1 cellular context compared by ENCODE assay signal in the genomic region with DNA sequence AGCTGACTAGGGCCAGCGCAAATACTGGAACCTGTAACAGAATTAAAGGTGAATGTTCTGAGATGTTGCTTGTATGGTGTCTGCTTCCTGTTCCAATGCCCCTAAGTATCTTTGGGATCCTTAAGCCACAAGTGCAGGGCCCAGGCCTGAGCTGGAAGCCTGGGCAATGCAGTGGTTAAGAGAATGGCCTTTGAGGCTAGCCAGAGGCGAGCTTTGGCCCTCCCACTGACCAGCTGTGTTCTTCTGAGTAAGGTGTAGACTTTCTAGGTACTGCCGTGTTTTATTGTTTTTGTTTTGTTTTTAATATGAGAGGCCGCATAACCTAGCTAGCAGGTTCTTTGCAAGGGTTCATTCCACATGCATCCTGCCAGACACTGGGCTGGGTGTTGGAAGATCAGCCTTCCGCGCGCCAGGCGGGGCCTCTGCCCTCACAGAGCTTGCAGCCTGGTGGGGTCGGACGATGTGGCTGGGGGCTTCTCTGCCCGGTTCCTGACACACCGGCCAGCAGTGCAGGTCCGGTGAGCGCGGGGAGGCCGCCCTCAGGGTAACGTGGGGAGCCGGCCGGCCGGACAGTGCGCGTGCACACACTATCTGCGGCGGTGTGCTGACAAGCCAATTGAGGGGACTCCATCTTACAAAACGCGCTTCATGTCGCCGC.
A peak's percentile ranks its signal among the peaks of the same experiment; 100 is the strongest.
TF ChIP-seq lines count a peak whose summit lies in the region.

No MANE protein-coding gene starts in this region.

TF ChIP-seq in HepG2, 621 proteins besides CTCF, POLR2A, EP300 and RAD21 (continued from another document and continues in another):
- TF ChIP-seq, protein P1, sequence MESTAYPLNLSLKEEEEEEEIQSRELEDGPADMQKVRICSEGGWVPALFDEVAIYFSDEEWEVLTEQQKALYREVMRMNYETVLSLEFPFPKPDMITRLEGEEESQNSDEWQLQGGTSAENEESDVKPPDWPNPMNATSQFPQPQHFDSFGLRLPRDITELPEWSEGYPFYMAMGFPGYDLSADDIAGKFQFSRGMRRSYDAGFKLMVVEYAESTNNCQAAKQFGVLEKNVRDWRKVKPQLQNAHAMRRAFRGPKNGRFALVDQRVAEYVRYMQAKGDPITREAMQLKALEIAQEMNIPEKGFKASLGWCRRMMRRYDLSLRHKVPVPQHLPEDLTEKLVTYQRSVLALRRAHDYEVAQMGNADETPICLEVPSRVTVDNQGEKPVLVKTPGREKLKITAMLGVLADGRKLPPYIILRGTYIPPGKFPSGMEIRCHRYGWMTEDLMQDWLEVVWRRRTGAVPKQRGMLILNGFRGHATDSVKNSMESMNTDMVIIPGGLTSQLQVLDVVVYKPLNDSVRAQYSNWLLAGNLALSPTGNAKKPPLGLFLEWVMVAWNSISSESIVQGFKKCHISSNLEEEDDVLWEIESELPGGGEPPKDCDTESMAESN (CRISPR knock-in tag; conservative IDR thresholded peaks at IDR 0.05): no peak
- no peak for TF ChIP-seq TCF12 (IDR thresholded peaks at IDR 0.05)
- TF ChIP-seq TCF12 (CRISPR knock-in tag; IDR thresholded peaks at IDR 0.05): 0 out of 2 replicates have a peak, but pooled peaks have one; percentile 3
- 0 out of 2 replicates have a peak, but pooled peaks have one; percentile 40 for TF ChIP-seq ZNF737 (CRISPR knock-in tag; IDR thresholded peaks at IDR 0.05; ENCODE audit: borderline replicate concordance)
- 0 out of 2 replicates have a peak, but pooled peaks have one; percentile 49 for TF ChIP-seq CHD4 (IDR thresholded peaks at IDR 0.05; ENCODE audit: borderline replicate concordance, low read length)
- no peak for TF ChIP-seq ZNF510 (CRISPR knock-in tag; IDR thresholded peaks at IDR 0.05; ENCODE audit: low read depth)
- peak; percentile 69; the same call in 1 of the 2 replicates for TF ChIP-seq ZNF572 (CRISPR knock-in tag; IDR thresholded peaks at IDR 0.05)
- TF ChIP-seq, protein P2, sequence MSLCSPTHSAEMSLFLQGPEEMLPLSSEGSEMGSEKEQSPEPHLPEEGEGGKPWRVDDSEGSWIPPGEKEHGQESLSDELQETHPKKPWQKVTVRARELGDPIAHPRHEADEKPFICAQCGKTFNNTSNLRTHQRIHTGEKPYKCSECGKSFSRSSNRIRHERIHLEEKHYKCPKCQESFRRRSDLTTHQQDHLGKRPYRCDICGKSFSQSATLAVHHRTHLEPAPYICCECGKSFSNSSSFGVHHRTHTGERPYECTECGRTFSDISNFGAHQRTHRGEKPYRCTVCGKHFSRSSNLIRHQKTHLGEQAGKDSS (CRISPR knock-in tag; IDR thresholded peaks at IDR 0.05; ENCODE audit: borderline replicate concordance, low read depth): no peak
- TF ChIP-seq, protein P3, sequence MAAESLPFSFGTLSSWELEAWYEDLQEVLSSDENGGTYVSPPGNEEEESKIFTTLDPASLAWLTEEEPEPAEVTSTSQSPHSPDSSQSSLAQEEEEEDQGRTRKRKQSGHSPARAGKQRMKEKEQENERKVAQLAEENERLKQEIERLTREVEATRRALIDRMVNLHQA (CRISPR knock-in tag; IDR thresholded peaks at IDR 0.05): no peak
- TF ChIP-seq, protein P4, sequence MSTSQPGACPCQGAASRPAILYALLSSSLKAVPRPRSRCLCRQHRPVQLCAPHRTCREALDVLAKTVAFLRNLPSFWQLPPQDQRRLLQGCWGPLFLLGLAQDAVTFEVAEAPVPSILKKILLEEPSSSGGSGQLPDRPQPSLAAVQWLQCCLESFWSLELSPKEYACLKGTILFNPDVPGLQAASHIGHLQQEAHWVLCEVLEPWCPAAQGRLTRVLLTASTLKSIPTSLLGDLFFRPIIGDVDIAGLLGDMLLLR (CRISPR knock-in tag; IDR thresholded peaks at IDR 0.05): no peak
- TF ChIP-seq ZNF766 (CRISPR knock-in tag; IDR thresholded peaks at IDR 0.05; ENCODE audit: borderline replicate concordance): peak; percentile 26; the same call in 1 of the 2 replicates
- TF ChIP-seq ZNF292 (CRISPR knock-in tag; IDR thresholded peaks at IDR 0.05; ENCODE audit: borderline replicate concordance, low read depth): no peak
- TF ChIP-seq, protein P5, sequence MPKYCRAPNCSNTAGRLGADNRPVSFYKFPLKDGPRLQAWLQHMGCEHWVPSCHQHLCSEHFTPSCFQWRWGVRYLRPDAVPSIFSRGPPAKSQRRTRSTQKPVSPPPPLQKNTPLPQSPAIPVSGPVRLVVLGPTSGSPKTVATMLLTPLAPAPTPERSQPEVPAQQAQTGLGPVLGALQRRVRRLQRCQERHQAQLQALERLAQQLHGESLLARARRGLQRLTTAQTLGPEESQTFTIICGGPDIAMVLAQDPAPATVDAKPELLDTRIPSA (CRISPR knock-in tag; IDR thresholded peaks at IDR 0.05; ENCODE audit: borderline replicate concordance): 0 out of 2 replicates have a peak, but pooled peaks have one; percentile 52
- no peak for TF ChIP-seq RBM22 (optimal IDR thresholded peaks at IDR 0.05; ENCODE audit: low read length)
- TF ChIP-seq, protein P6, sequence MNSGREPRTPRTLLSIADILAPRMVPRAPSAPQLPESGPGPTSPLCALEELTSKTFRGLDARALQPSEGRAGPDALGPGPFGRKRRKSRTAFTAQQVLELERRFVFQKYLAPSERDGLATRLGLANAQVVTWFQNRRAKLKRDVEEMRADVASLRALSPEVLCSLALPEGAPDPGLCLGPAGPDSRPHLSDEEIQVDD (CRISPR knock-in tag; IDR thresholded peaks at IDR 0.05; ENCODE audit: borderline replicate concordance): no peak
- no peak for TF ChIP-seq U2AF2 (IDR thresholded peaks at IDR 0.05; ENCODE audit: low read depth, low read length)
- TF ChIP-seq NAIF1 (CRISPR knock-in tag; IDR thresholded peaks at IDR 0.05; ENCODE audit: borderline replicate concordance): 0 out of 2 replicates have a peak, but pooled peaks have one; percentile 48
- TF ChIP-seq, protein P7, sequence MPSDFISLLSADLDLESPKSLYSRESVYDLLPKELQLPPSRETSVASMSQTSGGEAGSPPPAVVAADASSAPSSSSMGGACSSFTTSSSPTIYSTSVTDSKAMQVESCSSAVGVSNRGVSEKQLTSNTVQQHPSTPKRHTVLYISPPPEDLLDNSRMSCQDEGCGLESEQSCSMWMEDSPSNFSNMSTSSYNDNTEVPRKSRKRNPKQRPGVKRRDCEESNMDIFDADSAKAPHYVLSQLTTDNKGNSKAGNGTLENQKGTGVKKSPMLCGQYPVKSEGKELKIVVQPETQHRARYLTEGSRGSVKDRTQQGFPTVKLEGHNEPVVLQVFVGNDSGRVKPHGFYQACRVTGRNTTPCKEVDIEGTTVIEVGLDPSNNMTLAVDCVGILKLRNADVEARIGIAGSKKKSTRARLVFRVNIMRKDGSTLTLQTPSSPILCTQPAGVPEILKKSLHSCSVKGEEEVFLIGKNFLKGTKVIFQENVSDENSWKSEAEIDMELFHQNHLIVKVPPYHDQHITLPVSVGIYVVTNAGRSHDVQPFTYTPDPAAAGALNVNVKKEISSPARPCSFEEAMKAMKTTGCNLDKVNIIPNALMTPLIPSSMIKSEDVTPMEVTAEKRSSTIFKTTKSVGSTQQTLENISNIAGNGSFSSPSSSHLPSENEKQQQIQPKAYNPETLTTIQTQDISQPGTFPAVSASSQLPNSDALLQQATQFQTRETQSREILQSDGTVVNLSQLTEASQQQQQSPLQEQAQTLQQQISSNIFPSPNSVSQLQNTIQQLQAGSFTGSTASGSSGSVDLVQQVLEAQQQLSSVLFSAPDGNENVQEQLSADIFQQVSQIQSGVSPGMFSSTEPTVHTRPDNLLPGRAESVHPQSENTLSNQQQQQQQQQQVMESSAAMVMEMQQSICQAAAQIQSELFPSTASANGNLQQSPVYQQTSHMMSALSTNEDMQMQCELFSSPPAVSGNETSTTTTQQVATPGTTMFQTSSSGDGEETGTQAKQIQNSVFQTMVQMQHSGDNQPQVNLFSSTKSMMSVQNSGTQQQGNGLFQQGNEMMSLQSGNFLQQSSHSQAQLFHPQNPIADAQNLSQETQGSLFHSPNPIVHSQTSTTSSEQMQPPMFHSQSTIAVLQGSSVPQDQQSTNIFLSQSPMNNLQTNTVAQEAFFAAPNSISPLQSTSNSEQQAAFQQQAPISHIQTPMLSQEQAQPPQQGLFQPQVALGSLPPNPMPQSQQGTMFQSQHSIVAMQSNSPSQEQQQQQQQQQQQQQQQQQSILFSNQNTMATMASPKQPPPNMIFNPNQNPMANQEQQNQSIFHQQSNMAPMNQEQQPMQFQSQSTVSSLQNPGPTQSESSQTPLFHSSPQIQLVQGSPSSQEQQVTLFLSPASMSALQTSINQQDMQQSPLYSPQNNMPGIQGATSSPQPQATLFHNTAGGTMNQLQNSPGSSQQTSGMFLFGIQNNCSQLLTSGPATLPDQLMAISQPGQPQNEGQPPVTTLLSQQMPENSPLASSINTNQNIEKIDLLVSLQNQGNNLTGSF (CRISPR knock-in tag; IDR thresholded peaks at IDR 0.05): 0 out of 2 replicates have a peak, but pooled peaks have one; percentile 53
- no peak for TF ChIP-seq ZNF891 (CRISPR knock-in tag; IDR thresholded peaks at IDR 0.05)
- no peak for TF ChIP-seq NCOA1 (CRISPR knock-in tag; IDR thresholded peaks at IDR 0.05)
- TF ChIP-seq, protein P8, sequence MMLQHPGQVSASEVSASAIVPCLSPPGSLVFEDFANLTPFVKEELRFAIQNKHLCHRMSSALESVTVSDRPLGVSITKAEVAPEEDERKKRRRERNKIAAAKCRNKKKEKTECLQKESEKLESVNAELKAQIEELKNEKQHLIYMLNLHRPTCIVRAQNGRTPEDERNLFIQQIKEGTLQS (CRISPR knock-in tag; IDR thresholded peaks at IDR 0.05): no peak; the same call in 1 of the 2 replicates
- TF ChIP-seq ZNF326 (CRISPR knock-in tag; IDR thresholded peaks at IDR 0.05; ENCODE audit: borderline replicate concordance): no peak
- 0 out of 2 replicates have a peak, but pooled peaks have one; percentile 4 for TF ChIP-seq ZNF33B (CRISPR knock-in tag; IDR thresholded peaks at IDR 0.05)
- no peak for TF ChIP-seq PCBP1 (IDR thresholded peaks at IDR 0.05; ENCODE audit: borderline replicate concordance, low read depth, low read length)
- TF ChIP-seq ZNF468 (CRISPR knock-in tag; IDR thresholded peaks at IDR 0.05): no peak
- no peak for TF ChIP-seq ZBTB7A (CRISPR knock-in tag; IDR thresholded peaks at IDR 0.05)
- no peak for TF ChIP-seq ZNF225 (CRISPR knock-in tag; IDR thresholded peaks at IDR 0.05)
- TF ChIP-seq, protein P9, sequence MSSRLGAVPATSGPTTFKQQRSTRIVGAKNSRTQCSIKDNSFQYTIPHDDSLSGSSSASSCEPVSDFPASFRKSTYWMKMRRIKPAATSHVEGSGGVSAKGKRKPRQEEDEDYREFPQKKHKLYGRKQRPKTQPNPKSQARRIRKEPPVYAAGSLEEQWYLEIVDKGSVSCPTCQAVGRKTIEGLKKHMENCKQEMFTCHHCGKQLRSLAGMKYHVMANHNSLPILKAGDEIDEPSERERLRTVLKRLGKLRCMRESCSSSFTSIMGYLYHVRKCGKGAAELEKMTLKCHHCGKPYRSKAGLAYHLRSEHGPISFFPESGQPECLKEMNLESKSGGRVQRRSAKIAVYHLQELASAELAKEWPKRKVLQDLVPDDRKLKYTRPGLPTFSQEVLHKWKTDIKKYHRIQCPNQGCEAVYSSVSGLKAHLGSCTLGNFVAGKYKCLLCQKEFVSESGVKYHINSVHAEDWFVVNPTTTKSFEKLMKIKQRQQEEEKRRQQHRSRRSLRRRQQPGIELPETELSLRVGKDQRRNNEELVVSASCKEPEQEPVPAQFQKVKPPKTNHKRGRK (CRISPR knock-in tag; IDR thresholded peaks at IDR 0.05): no peak
- TF ChIP-seq ZNF546 (CRISPR knock-in tag; conservative IDR thresholded peaks at IDR 0.05): no peak
- TF ChIP-seq, protein P10, sequence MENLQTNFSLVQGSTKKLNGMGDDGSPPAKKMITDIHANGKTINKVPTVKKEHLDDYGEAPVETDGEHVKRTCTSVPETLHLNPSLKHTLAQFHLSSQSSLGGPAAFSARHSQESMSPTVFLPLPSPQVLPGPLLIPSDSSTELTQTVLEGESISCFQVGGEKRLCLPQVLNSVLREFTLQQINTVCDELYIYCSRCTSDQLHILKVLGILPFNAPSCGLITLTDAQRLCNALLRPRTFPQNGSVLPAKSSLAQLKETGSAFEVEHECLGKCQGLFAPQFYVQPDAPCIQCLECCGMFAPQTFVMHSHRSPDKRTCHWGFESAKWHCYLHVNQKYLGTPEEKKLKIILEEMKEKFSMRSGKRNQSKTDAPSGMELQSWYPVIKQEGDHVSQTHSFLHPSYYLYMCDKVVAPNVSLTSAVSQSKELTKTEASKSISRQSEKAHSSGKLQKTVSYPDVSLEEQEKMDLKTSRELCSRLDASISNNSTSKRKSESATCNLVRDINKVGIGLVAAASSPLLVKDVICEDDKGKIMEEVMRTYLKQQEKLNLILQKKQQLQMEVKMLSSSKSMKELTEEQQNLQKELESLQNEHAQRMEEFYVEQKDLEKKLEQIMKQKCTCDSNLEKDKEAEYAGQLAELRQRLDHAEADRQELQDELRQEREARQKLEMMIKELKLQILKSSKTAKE (CRISPR knock-in tag; IDR thresholded peaks at IDR 0.05; ENCODE audit: borderline replicate concordance): 0 out of 2 replicates have a peak, but pooled peaks have one; percentile 27
- TF ChIP-seq PHB2 (IDR thresholded peaks at IDR 0.05; ENCODE audit: partially characterized antibody): no peak
- TF ChIP-seq PRPF4 (IDR thresholded peaks at IDR 0.05; ENCODE audit: low read depth, low read length, poor library complexity, severe bottlenecking): peak; percentile 72
- TF ChIP-seq ZFP41 (CRISPR knock-in tag; IDR thresholded peaks at IDR 0.05; ENCODE audit: borderline replicate concordance): no peak
- no peak for TF ChIP-seq GATA4 (IDR thresholded peaks at IDR 0.05; ENCODE audit: borderline replicate concordance, low read depth)
- 0 out of 2 replicates have a peak, but pooled peaks have one; percentile 59 for TF ChIP-seq ZNF329 (CRISPR knock-in tag; IDR thresholded peaks at IDR 0.05; ENCODE audit: low read depth)
- no peak for TF ChIP-seq FOXP1 (IDR thresholded peaks at IDR 0.05)
- no peak; the same call in 1 of the 2 replicates for TF ChIP-seq FOXP1 (CRISPR knock-in tag; IDR thresholded peaks at IDR 0.05)
